13 cellular contexts compared by ENCODE assay signal in genomic region chr5:176412517-176413254, GRCh38. TPM values are rescaled to one million over a fixed set of nuclear protein-coding genes. Genes with fewer than 3 reads are reported as not detected.
DNase-seq lines count a peak whose midpoint lies in the region; ATAC-seq and TF ChIP-seq lines count a peak whose summit lies in the region.
"Had no signal": no experiment of that assay in that cellular context is flagged by ENCODE, and none has a peak within 500 bp of the region (broad histone marks: within the 10 kb centered on the region; RNA-seq: fewer than 3 reads in every experiment).

No MANE protein-coding gene starts in this region.

- peak; percentile 15 for DNase-seq in H7
- DNase-seq in coronary artery (ENCODE audit: low spot score): no peak
- no peak for DNase-seq in germinal center (ENCODE audit: low spot score)
- DNase-seq in NCI-H526 treated with DMSO at 0.1 percent for 48 hours (lab: John Stamatoyannopoulos, UW): no peak
- DNase-seq: NCI-H526; SHP77 treated with DMSO at 0.1 percent for 48 hours; stimulated activated CD4-positive, alpha-beta T cell treated with anti-CD3 and anti-CD28 coated beads, Interleukin-2, amount 100 ng/mL, for 48 hours; stimulated activated naive B cell treated with anti-CD40 and anti-IgM and Interleukin-4, amounts not matched to agents 10 μg/mL and 1 μg/mL and 100 μg/mL, for 72 hours had no signal

- 62 to 83% methylated on average over 2 to 3 of the region's 10 CpGs for WGBS in gastroesophageal sphincter (ENCODE audit: low coverage in 1 of 2), 2 donors

- H3K27me3 ChIP-seq in H7 (ENCODE audit: control insufficient read depth, insufficient read depth, low read length) (no peaks in the 10 kb centered on the region), gastroesophageal sphincter (no peaks in the 10 kb centered on the region), skeletal muscle tissue (ENCODE audit: control insufficient read depth in 3 of 3, insufficient read depth in 3 of 3, low read length in 3 of 3) (no peaks in the 10 kb centered on the region)

- TF ChIP-seq POLR2A in gastroesophageal sphincter (IDR thresholded peaks at IDR 0.05): no peak

- H3K4me3 Mint-ChIP-seq in activated T-helper 17 cell treated with anti-CD3 and anti-CD28 coated beads, Interleukin-2, amount 50 U/mL, for 72 hours: no peak overlapping the region
- H3K4me3 Mint-ChIP-seq: stimulated activated naive B cell treated with anti-CD40 and anti-IgM and Interleukin-4, amounts not matched to agents 10 μg/mL and 1 μg/mL and 100 μg/mL, for 72 hours had no signal

- no peaks in the 10 kb centered on the region for H3K9me3 Mint-ChIP-seq in activated T-helper 17 cell treated with anti-CD3 and anti-CD28 coated beads, Interleukin-2, amount 50 U/mL, for 72 hours
- H3K9me3 Mint-ChIP-seq: stimulated activated naive B cell treated with anti-CD40 and anti-IgM and Interleukin-4, amounts not matched to agents 10 μg/mL and 1 μg/mL and 100 μg/mL, for 72 hours had no signal

- ATAC-seq in activated T-helper 17 cell treated with anti-CD3 and anti-CD28 coated beads, Interleukin-2, amount 50 U/mL, for 72 hours (replicated peaks): no peak
- ATAC-seq in gastroesophageal sphincter (no peak), HG03520 (IDR thresholded peaks at IDR 0.05; ENCODE audit: unreplicated experiment) (no peak)
- ATAC-seq: stimulated activated naive B cell treated with anti-CD40 and anti-IgM and Interleukin-4, amounts not matched to agents 10 μg/mL and 1 μg/mL and 100 μg/mL, for 72 hours had no signal

- H3K36me3 ChIP-seq in H7 (replicated peaks; ENCODE audit: control insufficient read depth, insufficient read depth, low read length) (no peaks in the 10 kb centered on the region; the same call in 1 of the 2 replicates), gastroesophageal sphincter (peaks cover 0 to 35% of the 10 kb centered on the region in 2 donors), skeletal muscle tissue (ENCODE audit: control insufficient read depth in 3 of 3, insufficient read depth in 3 of 3, low read length in 3 of 3) (peaks cover 15 to 17% (median 16%) of the 10 kb centered on the region in 3 donors)

- peak overlapping the region in 3 of 4 donors; percentile 55 to 94 (median 63) for H3K27ac ChIP-seq in gastroesophageal sphincter
- H3K27ac ChIP-seq in skeletal muscle tissue (ENCODE audit: low read depth, low read length): peak overlapping the region; percentile 38
- H3K27ac ChIP-seq in coronary artery: peak overlapping the region in 1 of 2 donors; percentile 73
- H3K27ac ChIP-seq: C4-2B had no signal

- H3K4me3 ChIP-seq in H7 (ENCODE audit: insufficient read depth, low read depth, low read length) (no peak overlapping the region), gastroesophageal sphincter (no peak overlapping the region), skeletal muscle tissue (ENCODE audit: low read length in 3 of 3) (peak overlapping the region in 2 of 3 donors; percentile 10 to 41), coronary artery (no peak overlapping the region)

- H3K36me3 Mint-ChIP-seq in activated T-helper 17 cell treated with anti-CD3 and anti-CD28 coated beads, Interleukin-2, amount 50 U/mL, for 72 hours (ENCODE audit: low read depth): peaks cover 38% of the 10 kb centered on the region

- H3K27me3 Mint-ChIP-seq in activated T-helper 17 cell treated with anti-CD3 and anti-CD28 coated beads, Interleukin-2, amount 50 U/mL, for 72 hours: no peaks in the 10 kb centered on the region
- H3K27me3 Mint-ChIP-seq: stimulated activated naive B cell treated with anti-CD40 and anti-IgM and Interleukin-4, amounts not matched to agents 10 μg/mL and 1 μg/mL and 100 μg/mL, for 72 hours had no signal

- no peak for TF ChIP-seq EP300 in gastroesophageal sphincter (IDR thresholded peaks at IDR 0.05)

- peak overlapping the region; percentile 44 for H3K27ac Mint-ChIP-seq in activated T-helper 17 cell treated with anti-CD3 and anti-CD28 coated beads, Interleukin-2, amount 50 U/mL, for 72 hours
- H3K27ac Mint-ChIP-seq: stimulated activated naive B cell treated with anti-CD40 and anti-IgM and Interleukin-4, amounts not matched to agents 10 μg/mL and 1 μg/mL and 100 μg/mL, for 72 hours had no signal

- TF ChIP-seq CTCF in gastroesophageal sphincter (IDR thresholded peaks at IDR 0.05) (no peak), coronary artery (IDR thresholded peaks at IDR 0.05) (no peak)

- H3K9me3 ChIP-seq in gastroesophageal sphincter: no peaks in the 10 kb centered on the region
- H3K9me3 ChIP-seq in skeletal muscle tissue (ENCODE audit: control insufficient read depth in 3 of 3, low read length in 3 of 3): no peaks in the 10 kb centered on the region

- H3K4me1 ChIP-seq in gastroesophageal sphincter (peaks cover 0 to 67% (median 32%) of the 10 kb centered on the region in 3 donors), skeletal muscle tissue (ENCODE audit: control insufficient read depth in 3 of 3, insufficient read depth in 3 of 3, low read length in 3 of 3) (peaks cover 55 to 59% (median 57%) of the 10 kb centered on the region in 3 donors)

- peak overlapping the region; percentile 47 to 97 (median 53) for H3K9ac ChIP-seq in skeletal muscle tissue (ENCODE audit: low read depth in 1 of 3, low read length in 3 of 3)

- peaks cover 26% of the 10 kb centered on the region for H3K4me1 Mint-ChIP-seq in activated T-helper 17 cell treated with anti-CD3 and anti-CD28 coated beads, Interleukin-2, amount 50 U/mL, for 72 hours

RNA-seq across cellular contexts. Expression of gene CLTB, which starts 3.7 kb away (rescaled TPM):
- total RNA-seq in H7 (2014; rRNA removed; shearing (Covaris generic)): 50.5 and 67.2 TPM in 2 replicates
- total RNA-seq in activated T-helper 17 cell treated with anti-CD3 and anti-CD28 coated beads, Interleukin-2, amount 50 U/mL, for 72 hours: 10 to 100 TPM; 22.9 to 56.9 TPM
- 100 to 1,000 TPM; 222 to 285 (median 240) TPM for total RNA-seq in gastroesophageal sphincter
- 44.4 TPM for total RNA-seq in skeletal muscle tissue

RNA-seq across cellular contexts. Expression of gene HIGD2A, which starts 24.1 kb away (rescaled TPM):
- 232 and 237 TPM in 2 replicates for total RNA-seq in H7 (2014; rRNA removed; shearing (Covaris generic))
- 100 to 1,000 TPM; 114 to 120 TPM for total RNA-seq in activated T-helper 17 cell treated with anti-CD3 and anti-CD28 coated beads, Interleukin-2, amount 50 U/mL, for 72 hours
- total RNA-seq in gastroesophageal sphincter (100 to 1,000 TPM in 3 of 4 donors, 10 to 100 TPM in 1; 87.1 to 190 (median 157) TPM), skeletal muscle tissue (108 TPM)

RNA-seq across cellular contexts. Expression of gene NOP16, which starts 24.3 kb away (rescaled TPM):
- 46.9 and 56.2 TPM in 2 replicates for total RNA-seq in H7 (2014; rRNA removed; shearing (Covaris generic))
- total RNA-seq in activated T-helper 17 cell treated with anti-CD3 and anti-CD28 coated beads, Interleukin-2, amount 50 U/mL, for 72 hours: 10 to 100 TPM; 37.6 to 99.0 TPM
- total RNA-seq in gastroesophageal sphincter (10 to 100 TPM in 3 of 4 donors, 1 to 10 TPM in 1; 9.1 to 22.3 (median 14.3) TPM), skeletal muscle tissue (9.9 TPM)

RNA-seq across cellular contexts. Expression of gene FAF2, which starts 35.5 kb away (rescaled TPM):
- 36.2 and 37.6 TPM in 2 replicates for total RNA-seq in H7 (2014; rRNA removed; shearing (Covaris generic))
- total RNA-seq in activated T-helper 17 cell treated with anti-CD3 and anti-CD28 coated beads, Interleukin-2, amount 50 U/mL, for 72 hours: 10 to 100 TPM; 41.1 to 41.3 TPM
- total RNA-seq in gastroesophageal sphincter (10 to 100 TPM; 25.3 to 27.7 (median 25.5) TPM), skeletal muscle tissue (24.0 TPM)

RNA-seq across cellular contexts. Expression of gene ARL10, which starts 47.4 kb away (rescaled TPM):
- 3.3 and 6.7 TPM in 2 replicates for total RNA-seq in H7 (2014; rRNA removed; shearing (Covaris generic))
- 10 to 100 TPM in 1 of 2 donors, 1 to 10 TPM in 1; 8.7 to 17.3 TPM for total RNA-seq in activated T-helper 17 cell treated with anti-CD3 and anti-CD28 coated beads, Interleukin-2, amount 50 U/mL, for 72 hours
- total RNA-seq in gastroesophageal sphincter (10 to 100 TPM in 3 of 4 donors, 1 to 10 TPM in 1; 4.4 to 23.3 (median 10.8) TPM), skeletal muscle tissue (9.4 TPM)

Comparison
In these comparisons a context has a peak if more than half of its experiments do, and no peak if none do; other contexts are left out.
1. H3K4me3 ChIP-seq: peak in skeletal muscle tissue (2 of 3); none in H7 (single experiment), gastroesophageal sphincter (0 of 2) and coronary artery (single experiment).